In genomic region chr3:129705274-129705673, GRCh38 we compare ENCODE assay signal across 18 cellular contexts.
DNase-seq lines count a peak whose midpoint lies in the region; ATAC-seq and TF ChIP-seq lines count a peak whose summit lies in the region.
"Had no signal": no experiment of that assay in that cellular context is flagged by ENCODE, and none has a peak within 500 bp of the region (broad histone marks: within the 10 kb centered on the region; RNA-seq: fewer than 3 reads in every experiment).

No MANE protein-coding gene starts in this region.

- peaks cover 16% of the 10 kb centered on the region for H3K4me1 Mint-ChIP-seq in activated CD4-positive, alpha-beta T cell treated with anti-CD3 and anti-CD28 coated beads for 36 hours
- peaks cover 12% of the 10 kb centered on the region for H3K4me1 Mint-ChIP-seq in activated naive CD4-positive, alpha-beta T cell treated with anti-CD3 and anti-CD28 coated beads, Interleukin-2, amount 50 U/mL, for 24 hours
- H3K4me1 Mint-ChIP-seq in CD8-positive, alpha-beta memory T cell, result peaks cover 0 to 5% (median 0%) of the 10 kb centered on the region in 3 donors
- H3K4me1 Mint-ChIP-seq: CD14-positive monocyte had no signal

- no peaks in the 10 kb centered on the region for H3K9me3 Mint-ChIP-seq in activated CD4-positive, alpha-beta T cell treated with anti-CD3 and anti-CD28 coated beads for 36 hours (ENCODE audit: low read depth)
- no peaks in the 10 kb centered on the region for H3K9me3 Mint-ChIP-seq in activated naive CD4-positive, alpha-beta T cell treated with anti-CD3 and anti-CD28 coated beads, Interleukin-2, amount 50 U/mL, for 24 hours
- no peaks in the 10 kb centered on the region for H3K9me3 Mint-ChIP-seq in CD8-positive, alpha-beta memory T cell
- H3K9me3 Mint-ChIP-seq: CD8-positive, alpha-beta T cell; HFFc6 had no signal

- DNase-seq in activated CD4-positive, alpha-beta T cell treated with anti-CD3 and anti-CD28 coated beads for 36 hours, result peak; percentile 7
- no peak for DNase-seq in activated CD4-positive, alpha-beta T cell treated with anti-CD3 and anti-CD28 coated beads for 48 hours
- DNase-seq in activated naive CD4-positive, alpha-beta T cell (lab: John Stamatoyannopoulos, UW), result no peak
- DNase-seq in foreskin keratinocyte (no peak), NCI-H1092 (lab: John Stamatoyannopoulos, UW) (no peak)
- no peak for DNase-seq in CD8-positive, alpha-beta memory T cell
- DNase-seq: Caco-2; CD8-positive, alpha-beta T cell; DND-41; GDM1; GOT3; HCEC 1CT; HFFc6 had no signal

- H3K27me3 ChIP-seq in foreskin keratinocyte, result no peaks in the 10 kb centered on the region
- H3K27me3 ChIP-seq in CD8-positive, alpha-beta memory T cell (ENCODE audit: insufficient read depth, low read length, poor library complexity, severe bottlenecking), result no peaks in the 10 kb centered on the region

- no peaks in the 10 kb centered on the region for H3K27me3 Mint-ChIP-seq in activated CD4-positive, alpha-beta T cell treated with anti-CD3 and anti-CD28 coated beads for 36 hours
- H3K27me3 Mint-ChIP-seq in activated naive CD4-positive, alpha-beta T cell treated with anti-CD3 and anti-CD28 coated beads, Interleukin-2, amount 50 U/mL, for 24 hours, result no peaks in the 10 kb centered on the region
- H3K27me3 Mint-ChIP-seq in CD8-positive, alpha-beta memory T cell, result no peaks in the 10 kb centered on the region

- no peaks in the 10 kb centered on the region for H3K9me3 ChIP-seq in CD8-positive, alpha-beta memory T cell (ENCODE audit: low read length)
- H3K9me3 ChIP-seq: Caco-2 had no signal

- no peak for TF ChIP-seq CTCF in foreskin keratinocyte (conservative IDR thresholded peaks at IDR 0.05)

- H3K4me3 ChIP-seq in CD8-positive, alpha-beta memory T cell (ENCODE audit: low read length), result no peak overlapping the region

- no peaks in the 10 kb centered on the region for H3K36me3 Mint-ChIP-seq in activated CD4-positive, alpha-beta T cell treated with anti-CD3 and anti-CD28 coated beads for 36 hours (ENCODE audit: low read depth)
- peaks cover 11% of the 10 kb centered on the region for H3K36me3 Mint-ChIP-seq in activated naive CD4-positive, alpha-beta T cell treated with anti-CD3 and anti-CD28 coated beads, Interleukin-2, amount 50 U/mL, for 24 hours
- peaks cover 2 to 6% (median 5%) of the 10 kb centered on the region in 3 donors for H3K36me3 Mint-ChIP-seq in CD8-positive, alpha-beta memory T cell
- H3K36me3 Mint-ChIP-seq: CD8-positive, alpha-beta T cell had no signal

- no peaks in the 10 kb centered on the region for H3K36me3 ChIP-seq in CD8-positive, alpha-beta memory T cell (ENCODE audit: insufficient read depth, low read length)

- intact Hi-C loops in activated CD4-positive, alpha-beta T cell treated with anti-CD3 and anti-CD28 coated beads for 36 hours (cut with DNase I, micrococcal nuclease), result no loop called here

- H3K4me3 Mint-ChIP-seq in activated CD4-positive, alpha-beta T cell treated with anti-CD3 and anti-CD28 coated beads for 36 hours, result no peak overlapping the region
- no peak overlapping the region for H3K4me3 Mint-ChIP-seq in activated naive CD4-positive, alpha-beta T cell treated with anti-CD3 and anti-CD28 coated beads, Interleukin-2, amount 50 U/mL, for 24 hours
- no peak overlapping the region for H3K4me3 Mint-ChIP-seq in CD8-positive, alpha-beta memory T cell
- H3K4me3 Mint-ChIP-seq: CD14-positive monocyte; CD8-positive, alpha-beta T cell; HFFc6 had no signal

- peaks cover 15% of the 10 kb centered on the region for H3K4me1 ChIP-seq in foreskin keratinocyte
- no peaks in the 10 kb centered on the region for H3K4me1 ChIP-seq in CD8-positive, alpha-beta memory T cell (ENCODE audit: insufficient read depth, low read length)
- H3K4me1 ChIP-seq: Caco-2 had no signal

- POLR2A ChIA-PET in activated CD4-positive, alpha-beta T cell treated with anti-CD3 and anti-CD28 coated beads for 36 hours (lab: Charles Lee), result no interaction called here
- POLR2A ChIA-PET in CD8-positive, alpha-beta memory T cell (lab: Charles Lee), result no interaction called here

- CTCF ChIA-PET in activated CD4-positive, alpha-beta T cell treated with anti-CD3 and anti-CD28 coated beads for 36 hours (lab: Charles Lee), result interaction anchor here (0.7 to 1.2 kb wide), 2 partner anchors 215 to 1519 kb away, joined by 3 to 5 read pairs; no protein-coding TSS in a partner anchor
- CTCF ChIA-PET in CD8-positive, alpha-beta memory T cell (lab: Charles Lee), result no interaction called here

- no peak overlapping the region for H3K27ac ChIP-seq in foreskin keratinocyte
- no peak overlapping the region for H3K27ac ChIP-seq in CD8-positive, alpha-beta memory T cell (ENCODE audit: low read depth, low read length)
- H3K27ac ChIP-seq: 22Rv1, HL-60 had no signal

- ATAC-seq in activated CD4-positive, alpha-beta T cell treated with anti-CD3 and anti-CD28 coated beads for 36 hours, result peak; percentile 51
- ATAC-seq in foreskin keratinocyte, result peak; percentile 58
- ATAC-seq in GM18498 (IDR thresholded peaks at IDR 0.05; ENCODE audit: unreplicated experiment), result no peak
- ATAC-seq: CD8-positive, alpha-beta T cell had no signal

- peak overlapping the region; percentile 35 for H3K27ac Mint-ChIP-seq in activated CD4-positive, alpha-beta T cell treated with anti-CD3 and anti-CD28 coated beads for 36 hours
- H3K27ac Mint-ChIP-seq in activated naive CD4-positive, alpha-beta T cell treated with anti-CD3 and anti-CD28 coated beads, Interleukin-2, amount 50 U/mL, for 24 hours, result peak overlapping the region; percentile 1
- H3K27ac Mint-ChIP-seq in CD8-positive, alpha-beta memory T cell, result peak overlapping the region in 1 of 8 donors; percentile 31
- H3K27ac Mint-ChIP-seq: CD14-positive monocyte; CD8-positive, alpha-beta T cell; HFFc6 had no signal
